ENCODE assay signal across 22 cellular contexts in the genomic region with DNA sequence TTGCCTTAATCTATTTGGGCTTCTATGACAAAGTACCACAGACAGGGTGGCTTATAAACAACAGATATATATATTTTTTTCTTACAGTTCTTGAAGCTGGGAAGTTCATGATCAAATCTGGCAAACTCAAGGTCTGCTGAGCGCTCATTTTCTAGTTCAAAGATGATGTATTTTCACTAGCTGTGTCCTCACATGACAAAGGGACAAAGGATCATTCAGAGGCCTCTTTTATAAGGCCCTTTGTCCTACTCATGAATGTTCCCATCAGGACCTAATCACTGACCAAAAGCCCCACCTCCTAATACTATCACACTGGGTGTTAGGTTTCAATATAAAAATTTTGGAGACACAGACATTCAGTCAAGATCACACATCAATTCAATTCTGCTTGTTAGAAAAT.
"Had no signal": no experiment of that assay in that cellular context is flagged by ENCODE, and none has a peak within 500 bp of the region (broad histone marks: within the 10 kb centered on the region; RNA-seq: fewer than 3 reads in every experiment).

No MANE protein-coding gene starts in this region.

- H3K4me1 Mint-ChIP-seq: immature natural killer cell; memory B cell; naive thymus-derived CD8-positive, alpha-beta T cell; nephron; neural crest cell; stimulated activated effector memory CD8-positive, alpha-beta T cell treated with anti-CD3 and anti-CD28 coated beads, Interleukin-12 subunit alpha, Interleukin-12 subunit beta, amount 100 ng/mL, for 72 hours had no signal

- H3K36me3 ChIP-seq: left ventricle myocardium inferior, pancreas, right atrium auricular region, right lobe of liver, tibial nerve, uterus had no signal

- H3K27me3 Mint-ChIP-seq: memory B cell; naive thymus-derived CD8-positive, alpha-beta T cell; stimulated activated naive CD8-positive, alpha-beta T cell treated with anti-CD3 and anti-CD28 coated beads, Interleukin-15, Interleukin-2, amounts not matched to agents 100 ng/mL and 50 ng/mL, for 24 hours; type B pancreatic cell had no signal

- H3K9me3 ChIP-seq: left ventricle myocardium inferior, psoas muscle, right atrium auricular region, right lobe of liver, tibial nerve, uterus had no signal

- ATAC-seq: naive thymus-derived CD8-positive, alpha-beta T cell; pancreas; psoas muscle; right lobe of liver; stimulated activated effector memory CD8-positive, alpha-beta T cell treated with anti-CD3 and anti-CD28 coated beads, Interleukin-12 subunit alpha, Interleukin-12 subunit beta, amount 100 ng/mL, for 72 hours had no signal

- DNase-seq: immature natural killer cell; islet precursor cell; left ventricle myocardium inferior; naive thymus-derived CD8-positive, alpha-beta T cell; pancreas; psoas muscle; right lobe of liver; stimulated activated CD4-positive, alpha-beta T cell treated with anti-CD3 and anti-CD28 coated beads, Interleukin-12 subunit alpha, Interleukin-12 subunit beta, amount 100 ng/mL, for 4 hours; stimulated activated CD4-positive, alpha-beta T cell treated with anti-CD3 and anti-CD28 coated beads, Interleukin-15, amount 100 ng/mL, for 24 hours; stimulated activated CD4-positive, alpha-beta T cell treated with anti-CD3 and anti-CD28 coated beads, Interleukin-4, amount 100 ng/mL, for 24 hours; stimulated activated naive CD4-positive, alpha-beta T cell; uterus had no signal

- H3K9me3 Mint-ChIP-seq: memory B cell, nephron, type B pancreatic cell had no signal

- H3K27ac Mint-ChIP-seq: immature natural killer cell; memory B cell; naive thymus-derived CD8-positive, alpha-beta T cell; nephron; stimulated activated effector memory CD8-positive, alpha-beta T cell treated with anti-CD3 and anti-CD28 coated beads, Interleukin-12 subunit alpha, Interleukin-12 subunit beta, amount 100 ng/mL, for 72 hours; stimulated activated naive CD8-positive, alpha-beta T cell treated with anti-CD3 and anti-CD28 coated beads, Interleukin-15, Interleukin-2, amounts not matched to agents 100 ng/mL and 50 ng/mL, for 24 hours; type B pancreatic cell had no signal

- H3K4me3 ChIP-seq: left ventricle myocardium inferior, lung, pancreas, psoas muscle, right atrium auricular region, right lobe of liver, skin epidermis, tibial nerve, uterus had no signal

- H3K4me3 Mint-ChIP-seq: immature natural killer cell; memory B cell; naive thymus-derived CD8-positive, alpha-beta T cell; nephron; neural crest cell; stimulated activated effector memory CD8-positive, alpha-beta T cell treated with anti-CD3 and anti-CD28 coated beads, Interleukin-12 subunit alpha, Interleukin-12 subunit beta, amount 100 ng/mL, for 72 hours; stimulated activated naive CD8-positive, alpha-beta T cell treated with anti-CD3 and anti-CD28 coated beads, Interleukin-15, Interleukin-2, amounts not matched to agents 100 ng/mL and 50 ng/mL, for 24 hours; type B pancreatic cell had no signal

- H3K27me3 ChIP-seq: right atrium auricular region, right lobe of liver, tibial nerve, uterus had no signal

- H3K27ac ChIP-seq: left ventricle myocardium inferior, pancreas, psoas muscle, right atrium auricular region, right lobe of liver, skin epidermis, tibial nerve, uterus had no signal

- H3K4me1 ChIP-seq: left ventricle myocardium inferior, pancreas, psoas muscle, right atrium auricular region, right lobe of liver, tibial nerve, uterus had no signal

- H3K36me3 Mint-ChIP-seq: immature natural killer cell; memory B cell; naive thymus-derived CD8-positive, alpha-beta T cell; stimulated activated effector memory CD8-positive, alpha-beta T cell treated with anti-CD3 and anti-CD28 coated beads, Interleukin-12 subunit alpha, Interleukin-12 subunit beta, amount 100 ng/mL, for 72 hours; type B pancreatic cell had no signal
